ENCODE assay signal across 1 cellular context in the genomic region with DNA sequence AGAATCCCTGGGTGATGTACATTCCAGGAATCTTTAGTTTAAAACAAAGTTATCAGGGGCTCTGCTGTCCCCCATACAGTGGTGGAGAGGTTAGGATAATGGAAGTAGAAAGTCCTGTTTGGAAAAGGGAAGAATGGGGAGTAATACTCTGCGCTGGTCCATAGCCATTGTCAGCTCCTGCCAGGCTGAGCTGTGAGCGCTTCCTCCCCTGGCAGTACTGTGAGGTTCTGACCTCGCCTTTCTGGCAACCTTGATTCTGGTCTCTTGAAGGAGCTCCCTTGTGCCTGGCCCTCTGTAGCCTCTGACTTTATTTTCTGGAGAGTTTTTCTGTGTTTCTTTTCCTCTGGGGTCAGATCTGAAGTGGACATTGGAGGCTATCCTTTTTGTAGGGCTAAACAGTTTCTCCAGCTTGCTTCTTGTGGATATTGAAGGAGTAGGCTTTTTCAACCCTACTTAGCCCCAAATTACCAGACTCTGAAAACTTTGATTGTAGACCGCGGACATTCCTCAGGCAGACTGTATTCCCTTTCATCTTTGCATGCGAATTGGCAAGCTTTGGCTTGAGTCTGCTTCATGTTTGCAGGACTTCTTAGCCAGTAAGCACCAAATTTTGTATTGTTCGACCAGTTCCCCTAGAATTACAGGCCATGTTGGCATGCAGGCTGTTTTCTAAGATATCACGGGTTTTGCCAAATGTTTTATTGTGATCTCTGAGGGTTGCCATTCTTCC.
TF ChIP-seq lines count a peak whose summit lies in the region.

No MANE protein-coding gene starts in this region.

TF ChIP-seq in GM23338, 12 proteins besides CTCF, POLR2A, EP300 and RAD21 (continued from another document):
- TF ChIP-seq, protein P1, sequence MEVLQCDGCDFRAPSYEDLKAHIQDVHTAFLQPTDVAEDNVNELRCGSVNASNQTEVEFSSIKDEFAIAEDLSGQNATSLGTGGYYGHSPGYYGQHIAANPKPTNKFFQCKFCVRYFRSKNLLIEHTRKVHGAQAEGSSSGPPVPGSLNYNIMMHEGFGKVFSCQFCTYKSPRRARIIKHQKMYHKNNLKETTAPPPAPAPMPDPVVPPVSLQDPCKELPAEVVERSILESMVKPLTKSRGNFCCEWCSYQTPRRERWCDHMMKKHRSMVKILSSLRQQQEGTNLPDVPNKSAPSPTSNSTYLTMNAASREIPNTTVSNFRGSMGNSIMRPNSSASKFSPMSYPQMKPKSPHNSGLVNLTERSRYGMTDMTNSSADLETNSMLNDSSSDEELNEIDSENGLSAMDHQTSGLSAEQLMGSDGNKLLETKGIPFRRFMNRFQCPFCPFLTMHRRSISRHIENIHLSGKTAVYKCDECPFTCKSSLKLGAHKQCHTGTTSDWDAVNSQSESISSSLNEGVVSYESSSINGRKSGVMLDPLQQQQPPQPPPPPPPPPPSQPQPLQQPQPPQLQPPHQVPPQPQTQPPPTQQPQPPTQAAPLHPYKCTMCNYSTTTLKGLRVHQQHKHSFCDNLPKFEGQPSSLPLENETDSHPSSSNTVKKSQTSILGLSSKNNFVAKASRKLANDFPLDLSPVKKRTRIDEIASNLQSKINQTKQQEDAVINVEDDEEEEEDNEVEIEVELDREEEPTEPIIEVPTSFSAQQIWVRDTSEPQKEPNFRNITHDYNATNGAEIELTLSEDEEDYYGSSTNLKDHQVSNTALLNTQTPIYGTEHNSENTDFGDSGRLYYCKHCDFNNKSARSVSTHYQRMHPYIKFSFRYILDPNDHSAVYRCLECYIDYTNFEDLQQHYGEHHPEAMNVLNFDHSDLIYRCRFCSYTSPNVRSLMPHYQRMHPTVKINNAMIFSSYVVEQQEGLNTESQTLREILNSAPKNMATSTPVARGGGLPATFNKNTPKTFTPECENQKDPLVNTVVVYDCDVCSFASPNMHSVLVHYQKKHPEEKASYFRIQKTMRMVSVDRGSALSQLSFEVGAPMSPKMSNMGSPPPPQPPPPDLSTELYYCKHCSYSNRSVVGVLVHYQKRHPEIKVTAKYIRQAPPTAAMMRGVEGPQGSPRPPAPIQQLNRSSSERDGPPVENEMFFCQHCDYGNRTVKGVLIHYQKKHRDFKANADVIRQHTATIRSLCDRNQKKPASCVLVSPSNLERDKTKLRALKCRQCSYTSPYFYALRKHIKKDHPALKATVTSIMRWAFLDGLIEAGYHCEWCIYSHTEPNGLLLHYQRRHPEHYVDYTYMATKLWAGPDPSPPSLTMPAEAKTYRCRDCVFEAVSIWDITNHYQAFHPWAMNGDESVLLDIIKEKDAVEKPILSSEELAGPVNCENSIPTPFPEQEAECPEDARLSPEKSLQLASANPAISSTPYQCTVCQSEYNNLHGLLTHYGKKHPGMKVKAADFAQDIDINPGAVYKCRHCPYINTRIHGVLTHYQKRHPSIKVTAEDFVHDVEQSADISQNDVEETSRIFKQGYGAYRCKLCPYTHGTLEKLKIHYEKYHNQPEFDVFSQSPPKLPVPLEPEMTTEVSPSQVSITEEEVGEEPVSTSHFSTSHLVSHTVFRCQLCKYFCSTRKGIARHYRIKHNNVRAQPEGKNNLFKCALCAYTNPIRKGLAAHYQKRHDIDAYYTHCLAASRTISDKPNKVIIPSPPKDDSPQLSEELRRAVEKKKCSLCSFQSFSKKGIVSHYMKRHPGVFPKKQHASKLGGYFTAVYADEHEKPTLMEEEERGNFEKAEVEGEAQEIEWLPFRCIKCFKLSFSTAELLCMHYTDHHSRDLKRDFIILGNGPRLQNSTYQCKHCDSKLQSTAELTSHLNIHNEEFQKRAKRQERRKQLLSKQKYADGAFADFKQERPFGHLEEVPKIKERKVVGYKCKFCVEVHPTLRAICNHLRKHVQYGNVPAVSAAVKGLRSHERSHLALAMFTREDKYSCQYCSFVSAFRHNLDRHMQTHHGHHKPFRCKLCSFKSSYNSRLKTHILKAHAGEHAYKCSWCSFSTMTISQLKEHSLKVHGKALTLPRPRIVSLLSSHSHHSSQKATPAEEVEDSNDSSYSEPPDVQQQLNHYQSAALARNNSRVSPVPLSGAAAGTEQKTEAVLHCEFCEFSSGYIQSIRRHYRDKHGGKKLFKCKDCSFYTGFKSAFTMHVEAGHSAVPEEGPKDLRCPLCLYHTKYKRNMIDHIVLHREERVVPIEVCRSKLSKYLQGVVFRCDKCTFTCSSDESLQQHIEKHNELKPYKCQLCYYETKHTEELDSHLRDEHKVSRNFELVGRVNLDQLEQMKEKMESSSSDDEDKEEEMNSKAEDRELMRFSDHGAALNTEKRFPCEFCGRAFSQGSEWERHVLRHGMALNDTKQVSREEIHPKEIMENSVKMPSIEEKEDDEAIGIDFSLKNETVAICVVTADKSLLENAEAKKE (CRISPR knock-in tag; IDR thresholded peaks at IDR 0.05): no peak
- TF ChIP-seq JUNB (IDR thresholded peaks at IDR 0.05; ENCODE audit: unreplicated experiment) (no peak), ZNF114 (CRISPR knock-in tag; IDR thresholded peaks at IDR 0.05) (no peak), ZNF331 (CRISPR knock-in tag; IDR thresholded peaks at IDR 0.05; ENCODE audit: low read depth) (no peak), STAT1 (IDR thresholded peaks at IDR 0.05; ENCODE audit: unreplicated experiment) (no peak), EZH2phosphoT487 (IDR thresholded peaks at IDR 0.05; ENCODE audit: unreplicated experiment) (no peak), NANOG (IDR thresholded peaks at IDR 0.05; ENCODE audit: borderline replicate concordance) (no peak)
- TF ChIP-seq, protein P2, sequence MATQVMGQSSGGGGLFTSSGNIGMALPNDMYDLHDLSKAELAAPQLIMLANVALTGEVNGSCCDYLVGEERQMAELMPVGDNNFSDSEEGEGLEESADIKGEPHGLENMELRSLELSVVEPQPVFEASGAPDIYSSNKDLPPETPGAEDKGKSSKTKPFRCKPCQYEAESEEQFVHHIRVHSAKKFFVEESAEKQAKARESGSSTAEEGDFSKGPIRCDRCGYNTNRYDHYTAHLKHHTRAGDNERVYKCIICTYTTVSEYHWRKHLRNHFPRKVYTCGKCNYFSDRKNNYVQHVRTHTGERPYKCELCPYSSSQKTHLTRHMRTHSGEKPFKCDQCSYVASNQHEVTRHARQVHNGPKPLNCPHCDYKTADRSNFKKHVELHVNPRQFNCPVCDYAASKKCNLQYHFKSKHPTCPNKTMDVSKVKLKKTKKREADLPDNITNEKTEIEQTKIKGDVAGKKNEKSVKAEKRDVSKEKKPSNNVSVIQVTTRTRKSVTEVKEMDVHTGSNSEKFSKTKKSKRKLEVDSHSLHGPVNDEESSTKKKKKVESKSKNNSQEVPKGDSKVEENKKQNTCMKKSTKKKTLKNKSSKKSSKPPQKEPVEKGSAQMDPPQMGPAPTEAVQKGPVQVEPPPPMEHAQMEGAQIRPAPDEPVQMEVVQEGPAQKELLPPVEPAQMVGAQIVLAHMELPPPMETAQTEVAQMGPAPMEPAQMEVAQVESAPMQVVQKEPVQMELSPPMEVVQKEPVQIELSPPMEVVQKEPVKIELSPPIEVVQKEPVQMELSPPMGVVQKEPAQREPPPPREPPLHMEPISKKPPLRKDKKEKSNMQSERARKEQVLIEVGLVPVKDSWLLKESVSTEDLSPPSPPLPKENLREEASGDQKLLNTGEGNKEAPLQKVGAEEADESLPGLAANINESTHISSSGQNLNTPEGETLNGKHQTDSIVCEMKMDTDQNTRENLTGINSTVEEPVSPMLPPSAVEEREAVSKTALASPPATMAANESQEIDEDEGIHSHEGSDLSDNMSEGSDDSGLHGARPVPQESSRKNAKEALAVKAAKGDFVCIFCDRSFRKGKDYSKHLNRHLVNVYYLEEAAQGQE (IDR thresholded peaks at IDR 0.05; ENCODE audit: unreplicated experiment): no peak
